8 cellular contexts compared by ENCODE assay signal in the genomic region with DNA sequence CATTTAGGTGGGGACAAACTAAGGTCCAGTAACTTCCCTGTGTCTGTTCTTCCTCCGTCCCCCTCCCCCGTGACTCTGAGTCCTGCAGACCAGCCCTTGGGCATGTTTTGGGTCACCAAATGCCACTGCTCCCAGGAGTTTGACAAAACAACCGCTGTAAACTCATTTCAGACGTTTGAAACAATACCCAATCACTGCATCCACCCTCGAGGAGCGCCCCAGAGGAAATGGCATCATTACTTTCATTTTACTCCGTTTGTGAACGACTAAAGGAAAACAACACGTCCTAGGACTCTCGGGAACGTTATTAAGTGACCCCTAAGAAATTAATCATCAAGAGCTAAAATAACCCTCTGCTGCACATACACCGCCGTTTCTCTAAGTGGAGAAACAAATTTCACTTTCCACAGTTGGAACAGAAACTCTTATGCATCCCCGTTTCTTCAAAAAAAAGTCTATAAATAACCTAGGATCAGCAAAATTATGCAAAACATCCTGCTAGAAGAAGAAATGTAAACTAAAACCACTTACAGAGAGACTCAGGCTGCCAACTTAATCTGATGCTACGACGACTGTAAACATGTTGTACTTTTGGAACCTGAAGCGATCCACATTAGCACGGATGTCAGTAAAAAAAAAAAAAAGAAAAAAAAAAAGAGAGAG.
DNase-seq lines count a peak whose midpoint lies in the region; ATAC-seq lines count a peak whose summit lies in the region.

No MANE protein-coding gene starts in this region.

- peak overlapping the region; percentile 74 for H3K9ac ChIP-seq in BLaER1
- peak overlapping the region; percentile 75 for H3K9ac ChIP-seq in GM23248
- H3K9ac ChIP-seq in muscle layer of colon (ENCODE audit: low read length) = no peak overlapping the region

- peaks cover 37% of the 10 kb centered on the region for H3K4me1 ChIP-seq in BLaER1
- H3K4me1 ChIP-seq in GM23248 (ENCODE audit: insufficient read depth) = peaks cover 5% of the 10 kb centered on the region
- peaks cover 6% of the 10 kb centered on the region for H3K4me1 ChIP-seq in muscle layer of colon (ENCODE audit: insufficient read depth, low read length)

- no peaks in the 10 kb centered on the region for H3K27me3 Mint-ChIP-seq in T-helper 17 cell

- H3K36me3 ChIP-seq in BLaER1 (no peaks in the 10 kb centered on the region), GM23248 (ENCODE audit: low read depth) (no peaks in the 10 kb centered on the region), muscle layer of colon (ENCODE audit: insufficient read depth, low read length) (no peaks in the 10 kb centered on the region)

- H3K27me3 ChIP-seq in BLaER1 (no peaks in the 10 kb centered on the region), GM23248 (replicated peaks; ENCODE audit: insufficient read depth) (no peaks in the 10 kb centered on the region), muscle layer of colon (ENCODE audit: control insufficient read depth in 1 of 2, insufficient read depth in 2 of 2, low read length in 2 of 2) (no peaks in the 10 kb centered on the region)

- H3K9me2 ChIP-seq in GM23248 (ENCODE audit: insufficient read depth) = no peaks in the 10 kb centered on the region

- peak overlapping the region; percentile 90 for H3K4me3 Mint-ChIP-seq in T-helper 17 cell

- H3K27ac Mint-ChIP-seq in T-helper 17 cell = peak overlapping the region; percentile 100

- H3K4me2 ChIP-seq in BLaER1 (peak overlapping the region; percentile 86), GM23248 (ENCODE audit: unreplicated experiment) (peak overlapping the region; percentile 98)

- H3K4me3 ChIP-seq in BLaER1 (peak overlapping the region; percentile 64), GM23248 (peak overlapping the region; percentile 84), muscle layer of colon (ENCODE audit: low read depth in 1 of 2, low read length in 2 of 2) (peak overlapping the region; percentile 69 to 88)

- peak; percentile 66 for ATAC-seq in T-helper 17 cell

- H4K20me1 ChIP-seq in BLaER1 = no peaks in the 10 kb centered on the region
- H4K20me1 ChIP-seq in GM23248 (ENCODE audit: insufficient read depth) = no peaks in the 10 kb centered on the region

- no peaks in the 10 kb centered on the region for H3F3A ChIP-seq in GM23248 (ENCODE audit: insufficient read depth)

- peaks cover 2% of the 10 kb centered on the region for H3K36me3 Mint-ChIP-seq in T-helper 17 cell (ENCODE audit: low read depth)

- in situ Hi-C loops in GM23248 (cut with MboI) = no loop called here

- peaks cover 46% of the 10 kb centered on the region for H3K4me1 Mint-ChIP-seq in T-helper 17 cell

- H3K27ac ChIP-seq in BLaER1 (peak overlapping the region; percentile 67), GM23248 (peak overlapping the region; percentile 23), muscle layer of colon (ENCODE audit: low read depth, low read length) (peak overlapping the region; percentile 51)

- WGBS in GM23248 (ENCODE audit: low coverage in 1 of 2, low lambda C conversion rate in 2 of 2, missing lambda C conversion rate in 2 of 2), 2 experiments = 2 to 3% methylated on average over 18 of the region's 18 CpGs

- peak overlapping the region; percentile 81 for H2AFZ ChIP-seq in GM23248

- intact Hi-C loops in head of caudate nucleus (cut with DNase I) = no loop called here

- H3K9me3 ChIP-seq in BLaER1 = peaks cover 13% of the 10 kb centered on the region
- no peaks in the 10 kb centered on the region for H3K9me3 ChIP-seq in GM23248 (ENCODE audit: low read depth)
- no peaks in the 10 kb centered on the region for H3K9me3 ChIP-seq in T-helper 17 cell (ENCODE audit: control insufficient read depth, low read length, poor library complexity, severe bottlenecking)
- no peaks in the 10 kb centered on the region for H3K9me3 ChIP-seq in muscle layer of colon (ENCODE audit: low read length)

- H3K79me2 ChIP-seq in GM23248 (ENCODE audit: insufficient read depth) = no peaks in the 10 kb centered on the region

- peak; percentile 56 for DNase-seq in GM23248
- DNase-seq in T-helper 17 cell = peak in 2 of 3 donors; percentile 19 to 26
- peak; percentile 79 for DNase-seq in dermis blood vessel endothelial cell
- DNase-seq in NCI-H2107 treated with DMSO at 0.1 percent for 48 hours (lab: John Stamatoyannopoulos, UW; ENCODE audit: unreplicated experiment) = no peak
- DNase-seq in NOMO-1 (lab: John Stamatoyannopoulos, UW; ENCODE audit: unreplicated experiment in 2 of 2) = no peak
- no peak for DNase-seq in head of caudate nucleus

Comparison
In these comparisons a context has a peak if more than half of its experiments do, and no peak if none do; other contexts are left out.
1. DNase-seq: peak in GM23248 (single experiment), T-helper 17 cell (2 of 3) and dermis blood vessel endothelial cell (single experiment); none in NCI-H2107 treated with DMSO at 0.1 percent for 48 hours (single experiment), NOMO-1 (0 of 2) and head of caudate nucleus (0 of 42).
2. Peak in every context shown above with its lines, with median percentiles within 50 percentile points of each other: H3K27ac ChIP-seq and H3K4me3 ChIP-seq.